Comparison of ENCODE assay signal across 9 cellular contexts in genomic region chr10:99234739-99235468, GRCh38. TPM values are rescaled to one million over a fixed set of nuclear protein-coding genes. Genes with fewer than 3 reads are reported as not detected.
DNase-seq lines count a peak whose midpoint lies in the region; ATAC-seq and TF ChIP-seq lines count a peak whose summit lies in the region.
"Had no signal": no experiment of that assay in that cellular context is flagged by ENCODE, and none has a peak within 500 bp of the region (broad histone marks: within the 10 kb centered on the region; RNA-seq: fewer than 3 reads in every experiment).

No MANE protein-coding gene starts in this region.

- ATAC-seq in psoas muscle (no peak), left lobe of liver (no peak), GM21717 (IDR thresholded peaks at IDR 0.05; ENCODE audit: unreplicated experiment) (no peak), GM18511 (IDR thresholded peaks at IDR 0.05; ENCODE audit: unreplicated experiment) (no peak)

- peaks cover 11% of the 10 kb centered on the region for H3K4me1 ChIP-seq in psoas muscle

- intact Hi-C loops in psoas muscle (cut with DNase I) = no loop called here

- WGBS in psoas muscle, 3 donors = 17 to 24% (median 20%) methylated on average over 17 of the region's 17 CpGs

- peak overlapping the region; percentile 60 for H3K9ac ChIP-seq in SK-N-MC (ENCODE audit: insufficient read length)

- H3K27me3 ChIP-seq in psoas muscle (ENCODE audit: insufficient read depth in 3 of 3, low read length in 2 of 3) = peaks cover 2 to 73% (median 37%) of the 10 kb centered on the region in 3 donors

- H3K4me3 ChIP-seq in SK-N-MC (peak overlapping the region; percentile 69), fibroblast of mammary gland (ENCODE audit: control insufficient read depth, low read depth, low read length) (no peak overlapping the region), psoas muscle (peak overlapping the region; percentile 58)

- DNase-seq in DMS53 treated with DMSO at 0.1 percent for 48 hours (lab: John Stamatoyannopoulos, UW; ENCODE audit: unreplicated experiment) (peak; percentile 17), SK-N-MC (ENCODE audit: low read depth, low spot score) (no peak), fibroblast of mammary gland (ENCODE audit: low read depth) (peak; percentile 17), psoas muscle (no peak), left lobe of liver (ENCODE audit: low spot score) (no peak), midbrain (lab: John Stamatoyannopoulos, UW) (no peak)
- DNase-seq: NCI-H69 had no signal

- TF ChIP-seq CTCF in fibroblast of mammary gland (conservative IDR thresholded peaks at IDR 0.05; ENCODE audit: control insufficient read depth, insufficient read depth, low read depth, low read length) (no peak), psoas muscle (IDR thresholded peaks at IDR 0.05) (no peak)

- H3K27ac ChIP-seq in SK-N-MC (no peak overlapping the region), psoas muscle (no peak overlapping the region)

- H3K36me3 ChIP-seq in SK-N-MC (ENCODE audit: insufficient read depth, low read length) (no peaks in the 10 kb centered on the region), psoas muscle (ENCODE audit: insufficient read depth in 1 of 2, low read depth in 1 of 2) (no peaks in the 10 kb centered on the region)

- H3K9me3 ChIP-seq in SK-N-MC (ENCODE audit: low read depth, low read length) (no peaks in the 10 kb centered on the region), psoas muscle (no peaks in the 10 kb centered on the region)

RNA-seq across cellular contexts. Expression of gene HPSE2, which starts 0.7 kb away (rescaled TPM):
- total RNA-seq in psoas muscle = under 1 TPM in 1 of 4 donors, not detected in 3; 0.17 TPM
- under 1 TPM in 2 of 3 donors, not detected in 1; 0.01 to 0.03 TPM for polyA plus RNA-seq in psoas muscle
- not detected for total RNA-seq in left lobe of liver

Comparison
In these comparisons a context has a peak if more than half of its experiments do, and no peak if none do; other contexts are left out.
1. DNase-seq: peak in DMS53 treated with DMSO at 0.1 percent for 48 hours (single experiment) and fibroblast of mammary gland (single experiment); none in SK-N-MC (single experiment), psoas muscle (0 of 2), left lobe of liver (single experiment) and midbrain (single experiment).